8 cellular contexts compared by ENCODE assay signal in the genomic region with DNA sequence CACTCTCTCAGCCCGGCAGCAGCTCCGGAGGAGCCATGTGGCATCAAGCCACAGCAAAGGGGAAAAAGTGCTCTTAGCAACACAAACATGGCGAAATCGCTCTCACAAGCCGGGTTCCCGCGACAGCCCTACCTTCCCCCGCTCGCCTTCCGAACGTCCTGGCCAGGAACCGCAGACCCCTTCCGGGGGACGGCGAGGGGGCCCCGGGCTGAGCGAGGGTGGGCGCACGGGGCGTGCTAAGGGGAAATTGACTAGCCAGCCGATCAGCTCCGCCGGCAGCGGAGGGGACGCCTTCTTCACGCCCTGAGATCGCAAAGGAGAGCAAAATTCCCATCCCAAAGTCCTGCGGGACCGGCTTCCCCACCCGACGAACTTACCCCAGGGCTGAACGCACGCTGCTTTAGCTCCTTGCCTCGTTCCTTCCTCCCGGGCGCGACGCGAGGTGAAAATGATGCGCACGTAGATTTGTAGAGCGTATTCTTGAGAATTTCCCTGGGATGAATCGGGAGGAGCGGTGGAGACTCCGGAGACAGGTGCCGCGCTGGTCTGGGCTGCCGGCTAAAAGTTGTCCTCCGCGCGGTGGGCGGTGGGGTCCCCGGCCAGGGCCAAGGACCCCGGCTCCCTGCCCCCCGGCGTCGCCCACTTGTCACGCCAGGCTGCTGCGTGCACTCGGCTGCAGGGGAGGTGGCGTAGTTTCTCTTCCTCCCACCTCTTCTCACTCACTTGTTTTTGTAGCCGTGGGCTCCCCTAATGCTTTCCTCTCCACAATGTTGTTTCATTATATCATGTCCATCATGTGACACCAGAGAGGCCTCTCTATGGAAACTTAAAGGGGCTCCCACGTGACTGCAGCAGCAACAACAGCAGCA.
DNase-seq lines count a peak whose midpoint lies in the region; ATAC-seq, FAIRE-seq and TF ChIP-seq lines count a peak whose summit lies in the region.

No MANE protein-coding gene starts in this region.

- 0 out of 2 replicates have a peak, but pooled peaks cover 5% of the 10 kb centered on the region for H3K36me3 ChIP-seq in HUES48 (ENCODE audit: control insufficient read depth, insufficient read depth, low read length)

- H3K36me3 Mint-ChIP-seq in activated T-helper 2 cell treated with anti-CD3 and anti-CD28 coated beads, Interferon-gamma antibody, Interleukin-2, Interleukin-4, amounts not matched to agents 10 μg/mL and 5 μg/mL and 100 μg/mL, durations not matched to agents 14 hours and 24 hours and 36 hours (ENCODE audit: low read depth) = peaks cover 33% of the 10 kb centered on the region
- no peaks in the 10 kb centered on the region for H3K36me3 Mint-ChIP-seq in nephron (ENCODE audit: low read depth)

- H3K9ac ChIP-seq in HUES48 (ENCODE audit: low read depth, low read length) = peak overlapping the region; percentile 23

- H3K27me3 Mint-ChIP-seq in activated T-helper 2 cell treated with anti-CD3 and anti-CD28 coated beads, Interferon-gamma antibody, Interleukin-2, Interleukin-4, amounts not matched to agents 10 μg/mL and 5 μg/mL and 100 μg/mL, durations not matched to agents 14 hours and 24 hours and 36 hours (ENCODE audit: low read depth) = no peaks in the 10 kb centered on the region
- peaks cover 90% of the 10 kb centered on the region for H3K27me3 Mint-ChIP-seq in nephron (ENCODE audit: low read depth)

- H3K27me3 ChIP-seq in HUES48 (ENCODE audit: control insufficient read depth, insufficient read depth, low read length) = peaks cover 25% of the 10 kb centered on the region

- intact Hi-C loops in activated T-helper 2 cell treated with anti-CD3 and anti-CD28 coated beads, Interferon-gamma antibody, Interleukin-2, Interleukin-4, amounts not matched to agents 10 μg/mL and 5 μg/mL and 100 μg/mL, durations not matched to agents 14 hours and 24 hours and 36 hours (cut with micrococcal nuclease) = loop anchor here (1.0 to 5.0 kb wide), 11 partner anchors 35 to 393 kb away; partner anchors contain the start of gene MKLN1

- peak; percentile 44 for ATAC-seq in GM21390 (IDR thresholded peaks at IDR 0.05; ENCODE audit: unreplicated experiment)

- peak overlapping the region; percentile 98 for H3K4me3 Mint-ChIP-seq in activated T-helper 2 cell treated with anti-CD3 and anti-CD28 coated beads, Interferon-gamma antibody, Interleukin-2, Interleukin-4, amounts not matched to agents 10 μg/mL and 5 μg/mL and 100 μg/mL, durations not matched to agents 14 hours and 24 hours and 36 hours (ENCODE audit: low read depth)
- H3K4me3 Mint-ChIP-seq in nephron = peak overlapping the region; percentile 78 to 94 (median 88)

- TF ChIP-seq CTCF in nephron (IDR thresholded peaks at IDR 0.05; ENCODE audit: unreplicated experiment in 3 of 3) = no peak

- FAIRE-seq in RCC 7860 (lab: Jason Lieb, UNC) = no peak

- H3K27ac ChIP-seq in HUES48 (ENCODE audit: low read depth, low read length) = no peak overlapping the region

- peak overlapping the region; percentile 92 for H3K4me3 ChIP-seq in HUES48 (ENCODE audit: low read depth, low read length)

- no peaks in the 10 kb centered on the region for H3K9me3 ChIP-seq in HUES48 (ENCODE audit: control insufficient read depth, insufficient read depth, low read length)

- DNase-seq in DMS153 treated with DMSO at 0.1 percent for 48 hours (lab: John Stamatoyannopoulos, UW; ENCODE audit: unreplicated experiment) (peak; percentile 44), RCC 7860 (ENCODE audit: low spot score) (peak; percentile 58), fibroblast of peridontal ligament (ENCODE audit: extremely low read depth) (peak; percentile 88), stromal cell of bone marrow (ENCODE audit: low read depth) (peak; percentile 84)
- peak; percentile 75 for DNase-seq in activated T-helper 2 cell treated with anti-CD3 and anti-CD28 coated beads, Interferon-gamma antibody, Interleukin-2, Interleukin-4, amounts not matched to agents 10 μg/mL and 5 μg/mL and 100 μg/mL, durations not matched to agents 14 hours and 24 hours and 36 hours (ENCODE audit: low spot score)

- no peaks in the 10 kb centered on the region for H3K9me3 Mint-ChIP-seq in activated T-helper 2 cell treated with anti-CD3 and anti-CD28 coated beads, Interferon-gamma antibody, Interleukin-2, Interleukin-4, amounts not matched to agents 10 μg/mL and 5 μg/mL and 100 μg/mL, durations not matched to agents 14 hours and 24 hours and 36 hours
- H3K9me3 Mint-ChIP-seq in nephron = no peaks in the 10 kb centered on the region

- H3K4me1 Mint-ChIP-seq in activated T-helper 2 cell treated with anti-CD3 and anti-CD28 coated beads, Interferon-gamma antibody, Interleukin-2, Interleukin-4, amounts not matched to agents 10 μg/mL and 5 μg/mL and 100 μg/mL, durations not matched to agents 14 hours and 24 hours and 36 hours (ENCODE audit: low read depth) = peaks cover 54% of the 10 kb centered on the region
- H3K4me1 Mint-ChIP-seq in nephron = peaks cover 34% of the 10 kb centered on the region

- peak overlapping the region; percentile 97 for H3K27ac Mint-ChIP-seq in activated T-helper 2 cell treated with anti-CD3 and anti-CD28 coated beads, Interferon-gamma antibody, Interleukin-2, Interleukin-4, amounts not matched to agents 10 μg/mL and 5 μg/mL and 100 μg/mL, durations not matched to agents 14 hours and 24 hours and 36 hours
- H3K27ac Mint-ChIP-seq in nephron = peak overlapping the region in 2 of 3 experiments; percentile 64 to 73

- peaks cover 38% of the 10 kb centered on the region for H3K4me1 ChIP-seq in HUES48 (ENCODE audit: control insufficient read depth, insufficient read depth, low read length)
